6 cellular contexts compared by ENCODE assay signal in genomic region chr12:65785500-65785899, GRCh38.
"Had no signal": no experiment of that assay in that cellular context is flagged by ENCODE, and none has a peak within 500 bp of the region (broad histone marks: within the 10 kb centered on the region; RNA-seq: fewer than 3 reads in every experiment).

No MANE protein-coding gene starts in this region.

- H3K27ac ChIP-seq: HL-60 had no signal

- FAIRE-seq: HepG2, HTR-8/SVneo, K562 had no signal

- ATAC-seq: HepG2, K562 had no signal

- DNase-seq: IMR-90, KBM-7 had no signal

- H3K4me3 ChIP-seq: K562 had no signal
